ENCODE assay signal across 1 cellular context in the genomic region with DNA sequence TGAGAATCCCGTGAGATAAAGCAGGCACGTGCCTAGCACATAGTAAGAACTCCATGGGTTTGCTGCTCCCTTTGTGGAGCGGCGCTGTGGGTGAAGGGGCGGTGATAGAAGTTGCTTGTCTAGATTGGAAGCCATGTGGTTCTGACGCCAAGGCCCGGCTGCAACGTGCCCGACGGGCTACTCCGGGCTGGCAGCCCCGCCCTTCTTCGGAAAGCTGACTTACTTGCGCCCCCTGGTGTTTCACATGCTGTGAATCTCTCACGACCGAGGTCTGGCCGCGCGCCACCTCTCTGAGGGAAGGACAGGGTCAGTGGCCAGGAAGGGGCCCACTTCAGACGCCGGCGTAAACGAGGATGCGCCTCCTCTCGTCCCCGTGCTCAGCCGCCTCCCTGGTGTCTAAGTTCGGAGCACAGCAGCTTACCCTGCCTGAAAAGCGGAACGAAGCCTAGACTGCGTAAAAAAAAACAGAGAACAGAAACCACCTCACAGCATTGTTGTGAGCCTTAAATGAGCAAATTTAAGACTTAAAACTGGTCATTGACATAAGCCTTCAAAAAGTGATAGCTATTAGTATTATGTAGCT.
TF ChIP-seq lines count a peak whose summit lies in the region.

No MANE protein-coding gene starts in this region.

TF ChIP-seq in HepG2, 621 proteins besides CTCF, POLR2A, EP300 and RAD21 (continued from another document and continues in another):
- TF ChIP-seq, protein P1, sequence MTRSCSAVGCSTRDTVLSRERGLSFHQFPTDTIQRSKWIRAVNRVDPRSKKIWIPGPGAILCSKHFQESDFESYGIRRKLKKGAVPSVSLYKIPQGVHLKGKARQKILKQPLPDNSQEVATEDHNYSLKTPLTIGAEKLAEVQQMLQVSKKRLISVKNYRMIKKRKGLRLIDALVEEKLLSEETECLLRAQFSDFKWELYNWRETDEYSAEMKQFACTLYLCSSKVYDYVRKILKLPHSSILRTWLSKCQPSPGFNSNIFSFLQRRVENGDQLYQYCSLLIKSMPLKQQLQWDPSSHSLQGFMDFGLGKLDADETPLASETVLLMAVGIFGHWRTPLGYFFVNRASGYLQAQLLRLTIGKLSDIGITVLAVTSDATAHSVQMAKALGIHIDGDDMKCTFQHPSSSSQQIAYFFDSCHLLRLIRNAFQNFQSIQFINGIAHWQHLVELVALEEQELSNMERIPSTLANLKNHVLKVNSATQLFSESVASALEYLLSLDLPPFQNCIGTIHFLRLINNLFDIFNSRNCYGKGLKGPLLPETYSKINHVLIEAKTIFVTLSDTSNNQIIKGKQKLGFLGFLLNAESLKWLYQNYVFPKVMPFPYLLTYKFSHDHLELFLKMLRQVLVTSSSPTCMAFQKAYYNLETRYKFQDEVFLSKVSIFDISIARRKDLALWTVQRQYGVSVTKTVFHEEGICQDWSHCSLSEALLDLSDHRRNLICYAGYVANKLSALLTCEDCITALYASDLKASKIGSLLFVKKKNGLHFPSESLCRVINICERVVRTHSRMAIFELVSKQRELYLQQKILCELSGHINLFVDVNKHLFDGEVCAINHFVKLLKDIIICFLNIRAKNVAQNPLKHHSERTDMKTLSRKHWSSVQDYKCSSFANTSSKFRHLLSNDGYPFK (CRISPR knock-in tag; IDR thresholded peaks at IDR 0.05; ENCODE audit: borderline replicate concordance): peak; percentile 41; the same call in 1 of the 2 replicates
- TF ChIP-seq SMARCC2 (IDR thresholded peaks at IDR 0.05) (no peak), HMGA1 (CRISPR knock-in tag; conservative IDR thresholded peaks at IDR 0.05) (no peak), NKX3-1 (CRISPR knock-in tag; IDR thresholded peaks at IDR 0.05) (no peak), TEAD3 (CRISPR knock-in tag; optimal IDR thresholded peaks at IDR 0.05; ENCODE audit: borderline replicate concordance) (peak; percentile 77), CAMTA2 (CRISPR knock-in tag; IDR thresholded peaks at IDR 0.05; ENCODE audit: borderline replicate concordance) (peak; percentile 41; the same call in 1 of the 2 replicates), HNRNPLL (IDR thresholded peaks at IDR 0.05; ENCODE audit: low read depth, low read length, poor library complexity, severe bottlenecking) (peak; percentile 57), ZNF777 (CRISPR knock-in tag; IDR thresholded peaks at IDR 0.05) (peak; percentile 80; the same call in 1 of the 2 replicates), ZNF83 (CRISPR knock-in tag; IDR thresholded peaks at IDR 0.05; ENCODE audit: borderline replicate concordance) (no peak), ZNF160 (CRISPR knock-in tag; IDR thresholded peaks at IDR 0.05) (no peak), ZNF335 (CRISPR knock-in tag; IDR thresholded peaks at IDR 0.05) (no peak), PHF8 (CRISPR knock-in tag; IDR thresholded peaks at IDR 0.05) (peak; percentile 31; the same call in 1 of the 2 replicates), ZNF263 (CRISPR knock-in tag; IDR thresholded peaks at IDR 0.05) (peak; percentile 77), HOXA3 (CRISPR knock-in tag; IDR thresholded peaks at IDR 0.05) (peak; percentile 83), ZNF564 (CRISPR knock-in tag; IDR thresholded peaks at IDR 0.05) (no peak; the same call in 1 of the 2 replicates), ZNF674 (CRISPR knock-in tag; IDR thresholded peaks at IDR 0.05; ENCODE audit: low read depth) (no peak), GTF3A (CRISPR knock-in tag; conservative IDR thresholded peaks at IDR 0.05) (no peak), MIXL1 (CRISPR knock-in tag; IDR thresholded peaks at IDR 0.05) (no peak), ZBTB7A (CRISPR knock-in tag; IDR thresholded peaks at IDR 0.05) (no peak), ZSCAN31 (CRISPR knock-in tag; IDR thresholded peaks at IDR 0.05; ENCODE audit: low read depth) (peak; percentile 63; the same call in 1 of the 2 replicates), DPF2 (CRISPR knock-in tag; IDR thresholded peaks at IDR 0.05; ENCODE audit: borderline replicate concordance, low read depth) (no peak)
- TF ChIP-seq, protein P2, sequence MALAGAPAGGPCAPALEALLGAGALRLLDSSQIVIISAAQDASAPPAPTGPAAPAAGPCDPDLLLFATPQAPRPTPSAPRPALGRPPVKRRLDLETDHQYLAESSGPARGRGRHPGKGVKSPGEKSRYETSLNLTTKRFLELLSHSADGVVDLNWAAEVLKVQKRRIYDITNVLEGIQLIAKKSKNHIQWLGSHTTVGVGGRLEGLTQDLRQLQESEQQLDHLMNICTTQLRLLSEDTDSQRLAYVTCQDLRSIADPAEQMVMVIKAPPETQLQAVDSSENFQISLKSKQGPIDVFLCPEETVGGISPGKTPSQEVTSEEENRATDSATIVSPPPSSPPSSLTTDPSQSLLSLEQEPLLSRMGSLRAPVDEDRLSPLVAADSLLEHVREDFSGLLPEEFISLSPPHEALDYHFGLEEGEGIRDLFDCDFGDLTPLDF (CRISPR knock-in tag; IDR thresholded peaks at IDR 0.05): 0 out of 2 replicates have a peak, but pooled peaks have one; percentile 39
- TF ChIP-seq, protein P3, sequence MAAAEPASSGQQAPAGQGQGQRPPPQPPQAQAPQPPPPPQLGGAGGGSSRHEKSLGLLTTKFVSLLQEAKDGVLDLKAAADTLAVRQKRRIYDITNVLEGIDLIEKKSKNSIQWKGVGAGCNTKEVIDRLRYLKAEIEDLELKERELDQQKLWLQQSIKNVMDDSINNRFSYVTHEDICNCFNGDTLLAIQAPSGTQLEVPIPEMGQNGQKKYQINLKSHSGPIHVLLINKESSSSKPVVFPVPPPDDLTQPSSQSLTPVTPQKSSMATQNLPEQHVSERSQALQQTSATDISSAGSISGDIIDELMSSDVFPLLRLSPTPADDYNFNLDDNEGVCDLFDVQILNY (CRISPR knock-in tag; conservative IDR thresholded peaks at IDR 0.05): no peak
- TF ChIP-seq, protein P4, sequence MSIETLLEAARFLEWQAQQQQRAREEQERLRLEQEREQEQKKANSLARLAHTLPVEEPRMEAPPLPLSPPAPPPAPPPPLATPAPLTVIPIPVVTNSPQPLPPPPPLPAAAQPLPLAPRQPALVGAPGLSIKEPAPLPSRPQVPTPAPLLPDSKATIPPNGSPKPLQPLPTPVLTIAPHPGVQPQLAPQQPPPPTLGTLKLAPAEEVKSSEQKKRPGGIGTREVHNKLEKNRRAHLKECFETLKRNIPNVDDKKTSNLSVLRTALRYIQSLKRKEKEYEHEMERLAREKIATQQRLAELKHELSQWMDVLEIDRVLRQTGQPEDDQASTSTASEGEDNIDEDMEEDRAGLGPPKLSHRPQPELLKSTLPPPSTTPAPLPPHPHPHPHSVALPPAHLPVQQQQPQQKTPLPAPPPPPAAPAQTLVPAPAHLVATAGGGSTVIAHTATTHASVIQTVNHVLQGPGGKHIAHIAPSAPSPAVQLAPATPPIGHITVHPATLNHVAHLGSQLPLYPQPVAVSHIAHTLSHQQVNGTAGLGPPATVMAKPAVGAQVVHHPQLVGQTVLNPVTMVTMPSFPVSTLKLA (IDR thresholded peaks at IDR 0.05): peak; percentile 79
- TF ChIP-seq, protein P5, sequence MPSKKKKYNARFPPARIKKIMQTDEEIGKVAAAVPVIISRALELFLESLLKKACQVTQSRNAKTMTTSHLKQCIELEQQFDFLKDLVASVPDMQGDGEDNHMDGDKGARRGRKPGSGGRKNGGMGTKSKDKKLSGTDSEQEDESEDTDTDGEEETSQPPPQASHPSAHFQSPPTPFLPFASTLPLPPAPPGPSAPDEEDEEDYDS (CRISPR knock-in tag; IDR thresholded peaks at IDR 0.05): no peak
- TF ChIP-seq, protein P6, sequence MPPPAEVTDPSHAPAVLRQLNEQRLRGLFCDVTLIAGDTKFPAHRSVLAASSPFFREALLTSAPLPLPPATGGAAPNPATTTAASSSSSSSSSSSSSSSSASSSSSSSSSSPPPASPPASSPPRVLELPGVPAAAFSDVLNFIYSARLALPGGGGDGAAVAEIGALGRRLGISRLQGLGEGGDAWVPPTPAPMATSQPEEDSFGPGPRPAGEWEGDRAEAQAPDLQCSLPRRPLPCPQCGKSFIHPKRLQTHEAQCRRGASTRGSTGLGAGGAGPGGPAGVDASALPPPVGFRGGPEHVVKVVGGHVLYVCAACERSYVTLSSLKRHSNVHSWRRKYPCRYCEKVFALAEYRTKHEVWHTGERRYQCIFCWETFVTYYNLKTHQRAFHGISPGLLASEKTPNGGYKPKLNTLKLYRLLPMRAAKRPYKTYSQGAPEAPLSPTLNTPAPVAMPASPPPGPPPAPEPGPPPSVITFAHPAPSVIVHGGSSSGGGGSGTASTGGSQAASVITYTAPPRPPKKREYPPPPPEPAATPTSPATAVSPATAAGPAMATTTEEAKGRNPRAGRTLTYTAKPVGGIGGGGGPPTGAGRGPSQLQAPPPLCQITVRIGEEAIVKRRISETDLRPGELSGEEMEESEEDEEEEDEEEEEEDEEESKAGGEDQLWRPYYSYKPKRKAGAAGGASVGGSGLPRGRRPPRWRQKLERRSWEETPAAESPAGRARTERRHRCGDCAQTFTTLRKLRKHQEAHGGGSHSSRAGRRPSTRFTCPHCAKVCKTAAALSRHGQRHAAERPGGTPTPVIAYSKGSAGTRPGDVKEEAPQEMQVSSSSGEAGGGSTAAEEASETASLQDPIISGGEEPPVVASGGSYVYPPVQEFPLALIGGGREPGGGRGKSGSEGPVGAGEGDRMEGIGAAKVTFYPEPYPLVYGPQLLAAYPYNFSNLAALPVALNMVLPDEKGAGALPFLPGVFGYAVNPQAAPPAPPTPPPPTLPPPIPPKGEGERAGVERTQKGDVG (CRISPR knock-in tag; IDR thresholded peaks at IDR 0.05; ENCODE audit: borderline replicate concordance): no peak
- TF ChIP-seq, protein P7, sequence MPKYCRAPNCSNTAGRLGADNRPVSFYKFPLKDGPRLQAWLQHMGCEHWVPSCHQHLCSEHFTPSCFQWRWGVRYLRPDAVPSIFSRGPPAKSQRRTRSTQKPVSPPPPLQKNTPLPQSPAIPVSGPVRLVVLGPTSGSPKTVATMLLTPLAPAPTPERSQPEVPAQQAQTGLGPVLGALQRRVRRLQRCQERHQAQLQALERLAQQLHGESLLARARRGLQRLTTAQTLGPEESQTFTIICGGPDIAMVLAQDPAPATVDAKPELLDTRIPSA (CRISPR knock-in tag; IDR thresholded peaks at IDR 0.05; ENCODE audit: borderline replicate concordance): no peak
- TF ChIP-seq, protein P8, sequence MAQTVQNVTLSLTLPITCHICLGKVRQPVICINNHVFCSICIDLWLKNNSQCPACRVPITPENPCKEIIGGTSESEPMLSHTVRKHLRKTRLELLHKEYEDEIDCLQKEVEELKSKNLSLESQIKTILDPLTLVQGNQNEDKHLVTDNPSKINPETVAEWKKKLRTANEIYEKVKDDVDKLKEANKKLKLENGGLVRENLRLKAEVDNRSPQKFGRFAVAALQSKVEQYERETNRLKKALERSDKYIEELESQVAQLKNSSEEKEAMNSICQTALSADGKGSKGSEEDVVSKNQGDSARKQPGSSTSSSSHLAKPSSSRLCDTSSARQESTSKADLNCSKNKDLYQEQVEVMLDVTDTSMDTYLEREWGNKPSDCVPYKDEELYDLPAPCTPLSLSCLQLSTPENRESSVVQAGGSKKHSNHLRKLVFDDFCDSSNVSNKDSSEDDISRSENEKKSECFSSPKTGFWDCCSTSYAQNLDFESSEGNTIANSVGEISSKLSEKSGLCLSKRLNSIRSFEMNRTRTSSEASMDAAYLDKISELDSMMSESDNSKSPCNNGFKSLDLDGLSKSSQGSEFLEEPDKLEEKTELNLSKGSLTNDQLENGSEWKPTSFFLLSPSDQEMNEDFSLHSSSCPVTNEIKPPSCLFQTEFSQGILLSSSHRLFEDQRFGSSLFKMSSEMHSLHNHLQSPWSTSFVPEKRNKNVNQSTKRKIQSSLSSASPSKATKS (CRISPR knock-in tag; IDR thresholded peaks at IDR 0.05): no peak
- TF ChIP-seq, protein P9, sequence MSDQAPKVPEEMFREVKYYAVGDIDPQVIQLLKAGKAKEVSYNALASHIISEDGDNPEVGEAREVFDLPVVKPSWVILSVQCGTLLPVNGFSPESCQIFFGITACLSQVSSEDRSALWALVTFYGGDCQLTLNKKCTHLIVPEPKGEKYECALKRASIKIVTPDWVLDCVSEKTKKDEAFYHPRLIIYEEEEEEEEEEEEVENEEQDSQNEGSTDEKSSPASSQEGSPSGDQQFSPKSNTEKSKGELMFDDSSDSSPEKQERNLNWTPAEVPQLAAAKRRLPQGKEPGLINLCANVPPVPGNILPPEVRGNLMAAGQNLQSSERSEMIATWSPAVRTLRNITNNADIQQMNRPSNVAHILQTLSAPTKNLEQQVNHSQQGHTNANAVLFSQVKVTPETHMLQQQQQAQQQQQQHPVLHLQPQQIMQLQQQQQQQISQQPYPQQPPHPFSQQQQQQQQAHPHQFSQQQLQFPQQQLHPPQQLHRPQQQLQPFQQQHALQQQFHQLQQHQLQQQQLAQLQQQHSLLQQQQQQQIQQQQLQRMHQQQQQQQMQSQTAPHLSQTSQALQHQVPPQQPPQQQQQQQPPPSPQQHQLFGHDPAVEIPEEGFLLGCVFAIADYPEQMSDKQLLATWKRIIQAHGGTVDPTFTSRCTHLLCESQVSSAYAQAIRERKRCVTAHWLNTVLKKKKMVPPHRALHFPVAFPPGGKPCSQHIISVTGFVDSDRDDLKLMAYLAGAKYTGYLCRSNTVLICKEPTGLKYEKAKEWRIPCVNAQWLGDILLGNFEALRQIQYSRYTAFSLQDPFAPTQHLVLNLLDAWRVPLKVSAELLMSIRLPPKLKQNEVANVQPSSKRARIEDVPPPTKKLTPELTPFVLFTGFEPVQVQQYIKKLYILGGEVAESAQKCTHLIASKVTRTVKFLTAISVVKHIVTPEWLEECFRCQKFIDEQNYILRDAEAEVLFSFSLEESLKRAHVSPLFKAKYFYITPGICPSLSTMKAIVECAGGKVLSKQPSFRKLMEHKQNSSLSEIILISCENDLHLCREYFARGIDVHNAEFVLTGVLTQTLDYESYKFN (CRISPR knock-in tag; conservative IDR thresholded peaks at IDR 0.05): peak; percentile 27; the same call in 1 of the 2 replicates
- TF ChIP-seq, protein P10, sequence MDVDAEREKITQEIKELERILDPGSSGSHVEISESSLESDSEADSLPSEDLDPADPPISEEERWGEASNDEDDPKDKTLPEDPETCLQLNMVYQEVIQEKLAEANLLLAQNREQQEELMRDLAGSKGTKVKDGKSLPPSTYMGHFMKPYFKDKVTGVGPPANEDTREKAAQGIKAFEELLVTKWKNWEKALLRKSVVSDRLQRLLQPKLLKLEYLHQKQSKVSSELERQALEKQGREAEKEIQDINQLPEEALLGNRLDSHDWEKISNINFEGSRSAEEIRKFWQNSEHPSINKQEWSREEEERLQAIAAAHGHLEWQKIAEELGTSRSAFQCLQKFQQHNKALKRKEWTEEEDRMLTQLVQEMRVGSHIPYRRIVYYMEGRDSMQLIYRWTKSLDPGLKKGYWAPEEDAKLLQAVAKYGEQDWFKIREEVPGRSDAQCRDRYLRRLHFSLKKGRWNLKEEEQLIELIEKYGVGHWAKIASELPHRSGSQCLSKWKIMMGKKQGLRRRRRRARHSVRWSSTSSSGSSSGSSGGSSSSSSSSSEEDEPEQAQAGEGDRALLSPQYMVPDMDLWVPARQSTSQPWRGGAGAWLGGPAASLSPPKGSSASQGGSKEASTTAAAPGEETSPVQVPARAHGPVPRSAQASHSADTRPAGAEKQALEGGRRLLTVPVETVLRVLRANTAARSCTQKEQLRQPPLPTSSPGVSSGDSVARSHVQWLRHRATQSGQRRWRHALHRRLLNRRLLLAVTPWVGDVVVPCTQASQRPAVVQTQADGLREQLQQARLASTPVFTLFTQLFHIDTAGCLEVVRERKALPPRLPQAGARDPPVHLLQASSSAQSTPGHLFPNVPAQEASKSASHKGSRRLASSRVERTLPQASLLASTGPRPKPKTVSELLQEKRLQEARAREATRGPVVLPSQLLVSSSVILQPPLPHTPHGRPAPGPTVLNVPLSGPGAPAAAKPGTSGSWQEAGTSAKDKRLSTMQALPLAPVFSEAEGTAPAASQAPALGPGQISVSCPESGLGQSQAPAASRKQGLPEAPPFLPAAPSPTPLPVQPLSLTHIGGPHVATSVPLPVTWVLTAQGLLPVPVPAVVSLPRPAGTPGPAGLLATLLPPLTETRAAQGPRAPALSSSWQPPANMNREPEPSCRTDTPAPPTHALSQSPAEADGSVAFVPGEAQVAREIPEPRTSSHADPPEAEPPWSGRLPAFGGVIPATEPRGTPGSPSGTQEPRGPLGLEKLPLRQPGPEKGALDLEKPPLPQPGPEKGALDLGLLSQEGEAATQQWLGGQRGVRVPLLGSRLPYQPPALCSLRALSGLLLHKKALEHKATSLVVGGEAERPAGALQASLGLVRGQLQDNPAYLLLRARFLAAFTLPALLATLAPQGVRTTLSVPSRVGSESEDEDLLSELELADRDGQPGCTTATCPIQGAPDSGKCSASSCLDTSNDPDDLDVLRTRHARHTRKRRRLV (CRISPR knock-in tag; IDR thresholded peaks at IDR 0.05): no peak; the same call in 1 of the 2 replicates
